Comparison of ENCODE assay signal across 14 cellular contexts in genomic region chr10:119769886-119770285, GRCh38. TPM values are rescaled to one million over a fixed set of nuclear protein-coding genes. Genes with fewer than 3 reads are reported as not detected.
DNase-seq lines count a peak whose midpoint lies in the region; ATAC-seq, FAIRE-seq and TF ChIP-seq lines count a peak whose summit lies in the region.
"Had no signal": no experiment of that assay in that cellular context is flagged by ENCODE, and none has a peak within 500 bp of the region (broad histone marks: within the 10 kb centered on the region; RNA-seq: fewer than 3 reads in every experiment).

No MANE protein-coding gene starts in this region.

- peaks cover 4 to 43% (median 40%) of the 10 kb centered on the region in 4 donors for H3K4me1 ChIP-seq in esophagus muscularis mucosa
- peaks cover 3% of the 10 kb centered on the region for H3K4me1 ChIP-seq in neural progenitor cell
- H3K4me1 ChIP-seq in pancreas, result peaks cover 0 to 3% (median 0%) of the 10 kb centered on the region in 3 donors

- H3K4me3 ChIP-seq in esophagus muscularis mucosa (no peak overlapping the region), neural progenitor cell (no peak overlapping the region), pancreas (no peak overlapping the region)

- intact Hi-C loops in esophagus muscularis mucosa (cut with DNase I), result no loop called here
- intact Hi-C loops in pancreas (cut with DNase I), result no loop called here
- intact Hi-C loops in activated CD4-positive, alpha-beta T cell treated with anti-CD3 and anti-CD28 coated beads, Interleukin-2, amount 10 ng/mL, durations not matched to agents 24 days and 14 days (cut with micrococcal nuclease), result no loop called here

- no peaks in the 10 kb centered on the region for H3K9me3 ChIP-seq in esophagus muscularis mucosa
- H3K9me3 ChIP-seq in neural progenitor cell (ENCODE audit: low read depth), result no peaks in the 10 kb centered on the region
- H3K9me3 ChIP-seq in pancreas, result no peaks in the 10 kb centered on the region

- TF ChIP-seq POLR2A in esophagus muscularis mucosa (IDR thresholded peaks at IDR 0.05; ENCODE audit: low read depth), result no peak

- WGBS in esophagus muscularis mucosa, result 66% methylated on average over 2 of the region's 2 CpGs
- WGBS in pancreas, 2 donors, result 54 to 58% methylated on average over 2 of the region's 2 CpGs

- H3K36me3 Mint-ChIP-seq in neural progenitor cell, result peaks cover 3% of the 10 kb centered on the region
- H3K36me3 Mint-ChIP-seq in activated CD4-positive, alpha-beta T cell treated with anti-CD3 and anti-CD28 coated beads, Interleukin-2, amount 10 ng/mL, durations not matched to agents 24 days and 14 days (ENCODE audit: low read depth), result peaks cover 5% of the 10 kb centered on the region

- no peaks in the 10 kb centered on the region for H3F3A ChIP-seq in neural progenitor cell (ENCODE audit: low read depth)

- H2AFZ ChIP-seq in neural progenitor cell (replicated peaks), result no peak overlapping the region

- H3K27me3 ChIP-seq in esophagus muscularis mucosa (no peaks in the 10 kb centered on the region), neural progenitor cell (no peaks in the 10 kb centered on the region), pancreas (no peaks in the 10 kb centered on the region)

- H3K9ac ChIP-seq in neural progenitor cell, result no peak overlapping the region
- H3K9ac ChIP-seq: KMS-11 had no signal

- H3K27ac ChIP-seq in esophagus muscularis mucosa (replicated peaks in 1 of 4) (peak overlapping the region; percentile 48 to 62 (median 60)), neural progenitor cell (peak overlapping the region; percentile 8), pancreas (no peak overlapping the region)
- H3K27ac ChIP-seq: KMS-11 had no signal

- H3K79me2 ChIP-seq in neural progenitor cell (ENCODE audit: low read depth), result peaks cover 3% of the 10 kb centered on the region

- H3K27ac Mint-ChIP-seq in neural progenitor cell, result no peak overlapping the region
- H3K27ac Mint-ChIP-seq in activated CD4-positive, alpha-beta T cell treated with anti-CD3 and anti-CD28 coated beads, Interleukin-2, amount 10 ng/mL, durations not matched to agents 24 days and 14 days, result no peak overlapping the region
- H3K27ac Mint-ChIP-seq: activated CD8-positive, alpha-beta T cell treated with anti-CD3 and anti-CD28 coated beads, Interleukin-2, amount 10 ng/mL, durations not matched to agents 7 days and 5 days; activated naive CD4-positive, alpha-beta T cell treated with anti-CD3 and anti-CD28 coated beads for 36 hours had no signal

- no peak for ATAC-seq in pancreas
- no peak for ATAC-seq in esophagus mucosa
- ATAC-seq: activated CD8-positive, alpha-beta T cell treated with anti-CD3 and anti-CD28 coated beads, Interleukin-2, amount 10 ng/mL, durations not matched to agents 7 days and 5 days had no signal

- no peaks in the 10 kb centered on the region for H3K4me1 Mint-ChIP-seq in neural progenitor cell
- H3K4me1 Mint-ChIP-seq in activated CD4-positive, alpha-beta T cell treated with anti-CD3 and anti-CD28 coated beads, Interleukin-2, amount 10 ng/mL, durations not matched to agents 24 days and 14 days, result peaks cover 2% of the 10 kb centered on the region

- H4K20me1 ChIP-seq in neural progenitor cell (ENCODE audit: low read depth), result no peaks in the 10 kb centered on the region

- TF ChIP-seq CTCF in esophagus muscularis mucosa (IDR thresholded peaks at IDR 0.05), result no peak
- TF ChIP-seq CTCF in neural progenitor cell (IDR thresholded peaks at IDR 0.05), result no peak
- TF ChIP-seq CTCF in pancreas (IDR thresholded peaks at IDR 0.05), result no peak

- peak; percentile 15 for DNase-seq in Daoy (ENCODE audit: low read depth)
- DNase-seq in RPMI7951 (ENCODE audit: low read depth), result peak; percentile 81
- DNase-seq in esophagus muscularis mucosa (ENCODE audit: extremely low spot score), result no peak
- DNase-seq in neural progenitor cell (ENCODE audit: low spot score), result no peak
- DNase-seq in stimulated activated CD4-positive, alpha-beta T cell treated with anti-CD3 and anti-CD28 coated beads, Interleukin-4, amount 100 ng/mL, for 4 hours, result no peak
- no peak for DNase-seq in pancreas
- DNase-seq in activated CD4-positive, alpha-beta T cell treated with anti-CD3 and anti-CD28 coated beads, Interleukin-2, amount 10 ng/mL, durations not matched to agents 24 days and 14 days, result no peak
- DNase-seq: activated CD8-positive, alpha-beta T cell treated with anti-CD3 and anti-CD28 coated beads, Interleukin-2, amount 10 ng/mL, durations not matched to agents 7 days and 5 days; activated naive CD4-positive, alpha-beta T cell treated with anti-CD3 and anti-CD28 coated beads for 36 hours; C1 segment of cervical spinal cord; hippocampal formation; NCI-H2081 had no signal

- no peak overlapping the region for H3K4me3 Mint-ChIP-seq in neural progenitor cell
- no peak overlapping the region for H3K4me3 Mint-ChIP-seq in activated CD4-positive, alpha-beta T cell treated with anti-CD3 and anti-CD28 coated beads, Interleukin-2, amount 10 ng/mL, durations not matched to agents 24 days and 14 days
- H3K4me3 Mint-ChIP-seq: activated CD8-positive, alpha-beta T cell treated with anti-CD3 and anti-CD28 coated beads, Interleukin-2, amount 10 ng/mL, durations not matched to agents 7 days and 5 days; activated naive CD4-positive, alpha-beta T cell treated with anti-CD3 and anti-CD28 coated beads for 36 hours had no signal

- no peaks in the 10 kb centered on the region for H3K9me3 Mint-ChIP-seq in neural progenitor cell
- no peaks in the 10 kb centered on the region for H3K9me3 Mint-ChIP-seq in activated CD4-positive, alpha-beta T cell treated with anti-CD3 and anti-CD28 coated beads, Interleukin-2, amount 10 ng/mL, durations not matched to agents 24 days and 14 days
- H3K9me3 Mint-ChIP-seq: activated naive CD4-positive, alpha-beta T cell treated with anti-CD3 and anti-CD28 coated beads for 36 hours had no signal

- no peak overlapping the region for H3K4me2 ChIP-seq in neural progenitor cell
- H3K4me2 ChIP-seq: KMS-11 had no signal

- no peaks in the 10 kb centered on the region for H3K27me3 Mint-ChIP-seq in neural progenitor cell (ENCODE audit: insufficient read depth, low read depth)
- H3K27me3 Mint-ChIP-seq in activated CD4-positive, alpha-beta T cell treated with anti-CD3 and anti-CD28 coated beads, Interleukin-2, amount 10 ng/mL, durations not matched to agents 24 days and 14 days, result no peaks in the 10 kb centered on the region

- FAIRE-seq in pancreas (lab: Jason Lieb, UNC), result no peak

- H3K36me3 ChIP-seq in esophagus muscularis mucosa (no peaks in the 10 kb centered on the region), neural progenitor cell (no peaks in the 10 kb centered on the region), pancreas (no peaks in the 10 kb centered on the region)

- no peak for TF ChIP-seq EP300 in esophagus muscularis mucosa (IDR thresholded peaks at IDR 0.05)

RNA-seq across cellular contexts. Expression of gene INPP5F, which starts 44.0 kb away (rescaled TPM):
- total RNA-seq in Daoy (2014; rRNA removed; shearing (Covaris generic)), result 7.9 and 12.9 TPM in 2 replicates
- 13.1 and 13.2 TPM in 2 replicates for total RNA-seq in RPMI7951 (2014; rRNA removed; shearing (Covaris generic))
- total RNA-seq in esophagus muscularis mucosa, result 10 to 100 TPM; 15.1 to 24.0 (median 19.0) TPM
- 125 and 167 TPM in 2 replicates for total RNA-seq in neural progenitor cell (ENCODE audit: low replicate concordance)
- total RNA-seq in pancreas, result 1 to 10 TPM; 4.3 to 7.1 (median 4.7) TPM
- 10 to 100 TPM in 1 of 2 donors, 1 to 10 TPM in 1; 4.4 to 13.6 TPM for polyA plus RNA-seq in pancreas
- 18.1 and 18.3 TPM in 2 replicates for total RNA-seq in activated CD4-positive, alpha-beta T cell treated with anti-CD3 and anti-CD28 coated beads, Interleukin-2, amount 10 ng/mL, durations not matched to agents 24 days and 14 days
- total RNA-seq in esophagus mucosa, result 7.6 TPM

Comparison
In these comparisons a context has a peak if more than half of its experiments do, and no peak if none do; other contexts are left out.
1. DNase-seq: peak in Daoy (single experiment) and RPMI7951 (single experiment); none in esophagus muscularis mucosa (single experiment), neural progenitor cell (single experiment), stimulated activated CD4-positive, alpha-beta T cell treated with anti-CD3 and anti-CD28 coated beads, Interleukin-4, amount 100 ng/mL, for 4 hours (0 of 2), pancreas (0 of 6) and activated CD4-positive, alpha-beta T cell treated with anti-CD3 and anti-CD28 coated beads, Interleukin-2, amount 10 ng/mL, durations not matched to agents 24 days and 14 days (single experiment).
2. H3K27ac ChIP-seq: peak in esophagus muscularis mucosa (4 of 4) and neural progenitor cell (single experiment); none in pancreas (0 of 4).